In genomic region chrX:132622130-132622529, GRCh38 we compare ENCODE assay signal across 11 cellular contexts.
DNase-seq lines count a peak whose midpoint lies in the region; ATAC-seq and TF ChIP-seq lines count a peak whose summit lies in the region.
"Had no signal": no experiment of that assay in that cellular context is flagged by ENCODE, and none has a peak within 500 bp of the region (broad histone marks: within the 10 kb centered on the region; RNA-seq: fewer than 3 reads in every experiment).

No MANE protein-coding gene starts in this region.

- no peaks in the 10 kb centered on the region for H4K20me1 ChIP-seq in fibroblast of lung (ENCODE audit: control insufficient read depth, extremely low read depth, insufficient read depth, low read length)

- H3K4me1 Mint-ChIP-seq in stimulated activated naive B cell treated with anti-CD40 and anti-IgM and Interleukin-4, amounts not matched to agents 10 μg/mL and 1 μg/mL and 100 μg/mL, for 72 hours: peaks cover 9 to 14% of the 10 kb centered on the region in 2 donors
- H3K4me1 Mint-ChIP-seq: neural crest cell had no signal

- peak; percentile 67 to 68 for ATAC-seq in stimulated activated naive B cell treated with anti-CD40 and anti-IgM and Interleukin-4, amounts not matched to agents 10 μg/mL and 1 μg/mL and 100 μg/mL, for 72 hours (replicated peaks)
- ATAC-seq in HG02981 (IDR thresholded peaks at IDR 0.05; ENCODE audit: unreplicated experiment): no peak
- ATAC-seq: gastroesophageal sphincter had no signal

- H3K36me3 Mint-ChIP-seq in stimulated activated naive B cell treated with anti-CD40 and anti-IgM and Interleukin-4, amounts not matched to agents 10 μg/mL and 1 μg/mL and 100 μg/mL, for 72 hours: no peaks in the 10 kb centered on the region

- peaks cover 0 to 8% of the 10 kb centered on the region in 2 donors for H3K27me3 Mint-ChIP-seq in stimulated activated naive B cell treated with anti-CD40 and anti-IgM and Interleukin-4, amounts not matched to agents 10 μg/mL and 1 μg/mL and 100 μg/mL, for 72 hours
- H3K27me3 Mint-ChIP-seq: B cell had no signal

- H3K4me3 Mint-ChIP-seq in stimulated activated naive B cell treated with anti-CD40 and anti-IgM and Interleukin-4, amounts not matched to agents 10 μg/mL and 1 μg/mL and 100 μg/mL, for 72 hours: no peak overlapping the region
- H3K4me3 Mint-ChIP-seq: B cell, neural crest cell had no signal

- no peaks in the 10 kb centered on the region for H3K27me3 ChIP-seq in fibroblast of lung (ENCODE audit: control insufficient read depth, insufficient read depth, low read length)
- H3K27me3 ChIP-seq: gastroesophageal sphincter had no signal

- no peaks in the 10 kb centered on the region for H3K4me1 ChIP-seq in fibroblast of lung (ENCODE audit: control insufficient read depth, extremely low read depth, insufficient read depth, low read length)
- H3K4me1 ChIP-seq: gastroesophageal sphincter had no signal

- H3K9me3 Mint-ChIP-seq in stimulated activated naive B cell treated with anti-CD40 and anti-IgM and Interleukin-4, amounts not matched to agents 10 μg/mL and 1 μg/mL and 100 μg/mL, for 72 hours: no peaks in the 10 kb centered on the region
- H3K9me3 Mint-ChIP-seq: neural crest cell had no signal

- peak; percentile 2 for DNase-seq in activated gamma-delta T cell treated with anti-CD3 and anti-CD28 coated beads, Interleukin-2, amount 50 U/mL, for 16 hours (ENCODE audit: low read depth)
- DNase-seq in activated gamma-delta T cell treated with Interleukin-2 at 50 U/mL for 16 hours (no peak), fibroblast of lung (ENCODE audit: low read depth in 2 of 2) (peak; percentile 43 to 71), coronary artery (ENCODE audit: low spot score) (no peak), COLO668 (lab: John Stamatoyannopoulos, UW; ENCODE audit: unreplicated experiment) (no peak)
- peak; percentile 73 for DNase-seq in activated CD4-positive, alpha-beta T cell treated with anti-CD3 and anti-CD28 coated beads for 48 hours
- peak; percentile 10 for DNase-seq in stimulated activated naive B cell treated with anti-CD40 and anti-IgM and Interleukin-4, amounts not matched to agents 10 μg/mL and 1 μg/mL and 100 μg/mL, for 72 hours

- no peak overlapping the region for H3K4me2 ChIP-seq in fibroblast of lung (ENCODE audit: extremely low read depth, insufficient read depth, low read length)

- no peak for TF ChIP-seq CTCF in fibroblast of lung (conservative IDR thresholded peaks at IDR 0.05 in 1 of 2, IDR thresholded peaks at IDR 0.05 in 1 of 2; ENCODE audit: low read depth in 1 of 2, low read length in 2 of 2)
- TF ChIP-seq CTCF in coronary artery (IDR thresholded peaks at IDR 0.05): no peak

- H3K79me2 ChIP-seq in fibroblast of lung (ENCODE audit: control insufficient read depth, insufficient read depth, low read length): no peaks in the 10 kb centered on the region

- no peak overlapping the region for H3K4me3 ChIP-seq in fibroblast of lung (replicated peaks in 1 of 4; ENCODE audit: control extremely low read depth in 1 of 4, insufficient read depth in 1 of 4, low read depth in 3 of 4, low read length in 4 of 4)
- no peak overlapping the region for H3K4me3 ChIP-seq in coronary artery
- H3K4me3 ChIP-seq: gastroesophageal sphincter had no signal

- no peak overlapping the region for H3K27ac ChIP-seq in fibroblast of lung (ENCODE audit: insufficient read depth, low read length)
- no peak overlapping the region for H3K27ac ChIP-seq in coronary artery
- H3K27ac ChIP-seq: gastroesophageal sphincter had no signal

- H3K27ac Mint-ChIP-seq in stimulated activated naive B cell treated with anti-CD40 and anti-IgM and Interleukin-4, amounts not matched to agents 10 μg/mL and 1 μg/mL and 100 μg/mL, for 72 hours: no peak overlapping the region
- H3K27ac Mint-ChIP-seq: B cell had no signal

- no peaks in the 10 kb centered on the region for H3K36me3 ChIP-seq in fibroblast of lung (ENCODE audit: control insufficient read depth, insufficient read depth, low read length)
- H3K36me3 ChIP-seq: gastroesophageal sphincter had no signal

- H3K9me3 ChIP-seq in fibroblast of lung (ENCODE audit: control insufficient read depth, insufficient read depth, low read depth, low read length): no peaks in the 10 kb centered on the region
- H3K9me3 ChIP-seq: gastroesophageal sphincter had no signal

- H2AFZ ChIP-seq in fibroblast of lung (ENCODE audit: low read length): no peak overlapping the region

- no peak overlapping the region for H3K9ac ChIP-seq in fibroblast of lung (ENCODE audit: insufficient read depth, low read length)

Comparison
In these comparisons a context has a peak if more than half of its experiments do, and no peak if none do; other contexts are left out.
1. DNase-seq: peak in activated gamma-delta T cell treated with anti-CD3 and anti-CD28 coated beads, Interleukin-2, amount 50 U/mL, for 16 hours (single experiment), activated CD4-positive, alpha-beta T cell treated with anti-CD3 and anti-CD28 coated beads for 48 hours (single experiment), fibroblast of lung (2 of 2) and stimulated activated naive B cell treated with anti-CD40 and anti-IgM and Interleukin-4, amounts not matched to agents 10 μg/mL and 1 μg/mL and 100 μg/mL, for 72 hours (single experiment); none in activated gamma-delta T cell treated with Interleukin-2 at 50 U/mL for 16 hours (single experiment), coronary artery (single experiment) and COLO668 (single experiment).